Comparison of ENCODE assay signal across 1 cellular context in genomic region chr2:198004173-198004572, GRCh38.
TF ChIP-seq lines count a peak whose summit lies in the region.

No MANE protein-coding gene starts in this region.

TF ChIP-seq in SK-N-SH, 30 proteins besides CTCF, POLR2A, EP300 and RAD21 (continued from another document):
- no peak for TF ChIP-seq USF2 (IDR thresholded peaks at IDR 0.05; ENCODE audit: borderline replicate concordance, low read depth, low read length)
- 0 out of 2 replicates have a peak, but pooled peaks have one; percentile 62 for TF ChIP-seq TEAD4 (IDR thresholded peaks at IDR 0.05; ENCODE audit: borderline replicate concordance, insufficient read depth)
- TF ChIP-seq PBX3 (IDR thresholded peaks at IDR 0.05), result peak; percentile 93
